In genomic region chr3:125132815-125133214, GRCh38 we compare ENCODE assay signal across 22 cellular contexts.
DNase-seq lines count a peak whose midpoint lies in the region; ATAC-seq and TF ChIP-seq lines count a peak whose summit lies in the region.
"Had no signal": no experiment of that assay in that cellular context is flagged by ENCODE, and none has a peak within 500 bp of the region (broad histone marks: within the 10 kb centered on the region; RNA-seq: fewer than 3 reads in every experiment).

No MANE protein-coding gene starts in this region.

- H3K27ac Mint-ChIP-seq in naive B cell = peak overlapping the region in 3 of 6 donors; percentile 40 to 68 (median 63)
- H3K27ac Mint-ChIP-seq: activated T-helper 1 cell treated with anti-CD3 and anti-CD28 coated beads, Interleukin-12 subunit alpha, Interleukin-12 subunit beta, Interleukin-2, Interleukin-4 antibody, amounts not matched to agents 30 ng/mL and 10 ng/mL and 1 ng/mL, durations not matched to agents 14 hours and 24 hours and 36 hours; nephron progenitor cell; T-helper 2 cell treated with Interferon-gamma antibody and Interleukin-4, amounts not matched to agents 5 μg/mL and 100 μg/mL, for 36 hours had no signal

- H3K27me3 Mint-ChIP-seq in naive B cell = peaks cover 0 to 7% (median 0%) of the 10 kb centered on the region in 3 donors

- no peak for TF ChIP-seq POLR2A in NB4 (IDR thresholded peaks at IDR 0.05; ENCODE audit: extremely low read depth, insufficient read length)

- H3K4me3 ChIP-seq in GM12864 (ENCODE audit: low read depth, low read length) (no peak overlapping the region), NB4 (ENCODE audit: low read depth, low read length) (no peak overlapping the region)
- H3K4me3 ChIP-seq: coronary artery, prostate gland, SJCRH30, skin epidermis had no signal

- peaks cover 17 to 46% (median 18%) of the 10 kb centered on the region in 3 donors for H3K4me1 Mint-ChIP-seq in naive B cell

- TF ChIP-seq CTCF in GM12864 (IDR thresholded peaks at IDR 0.05; ENCODE audit: low read depth, low read length, missing control alignments) (no peak), NB4 (IDR thresholded peaks at IDR 0.05; ENCODE audit: low read depth, low read length) (no peak)

- ATAC-seq in GM21515 (IDR thresholded peaks at IDR 0.05; ENCODE audit: unreplicated experiment) (peak; percentile 43), naive B cell (ENCODE audit: low read depth in 2 of 2) (peak in 1 of 2 donors; percentile 65), GM18517 (IDR thresholded peaks at IDR 0.05; ENCODE audit: unreplicated experiment) (no peak), GM19467 (IDR thresholded peaks at IDR 0.05; ENCODE audit: unreplicated experiment) (no peak)
- ATAC-seq in activated CD4-positive, CD25-positive, alpha-beta regulatory T cell treated with anti-CD3 and anti-CD28 coated beads, Interleukin-2, amount 50 U/mL, for 24 hours = no peak

- no peaks in the 10 kb centered on the region for H3K9me3 Mint-ChIP-seq in naive B cell
- H3K9me3 Mint-ChIP-seq: activated T-helper 1 cell treated with anti-CD3 and anti-CD28 coated beads, Interleukin-12 subunit alpha, Interleukin-12 subunit beta, Interleukin-2, Interleukin-4 antibody, amounts not matched to agents 30 ng/mL and 10 ng/mL and 1 ng/mL, durations not matched to agents 14 hours and 24 hours and 36 hours; nephron progenitor cell; T-helper 2 cell treated with Interferon-gamma antibody and Interleukin-4, amounts not matched to agents 5 μg/mL and 100 μg/mL, for 36 hours had no signal

- DNase-seq in GM12864 (ENCODE audit: low read depth) (peak; percentile 71), NB4 (ENCODE audit: low read depth) (peak; percentile 42), naive B cell (no peak)
- DNase-seq: brain microvascular endothelial cell; hypothalamus; kidney glomerular epithelial cell; NCI-H1092 treated with DMSO at 0.1 percent for 48 hours; NCI-H2081; NCI-H510A; nephron progenitor cell; OCI-M1; SJCRH30; stimulated activated CD4-positive, alpha-beta T cell treated with anti-CD3 and anti-CD28 coated beads, Interleukin-2, amount 100 ng/mL, for 48 hours had no signal

- H3K4me3 Mint-ChIP-seq in naive B cell = peak overlapping the region in 7 of 8 donors; percentile 2 to 72 (median 59)
- H3K4me3 Mint-ChIP-seq: activated T-helper 1 cell treated with anti-CD3 and anti-CD28 coated beads, Interleukin-12 subunit alpha, Interleukin-12 subunit beta, Interleukin-2, Interleukin-4 antibody, amounts not matched to agents 30 ng/mL and 10 ng/mL and 1 ng/mL, durations not matched to agents 14 hours and 24 hours and 36 hours; nephron progenitor cell; T-helper 2 cell treated with Interferon-gamma antibody and Interleukin-4, amounts not matched to agents 5 μg/mL and 100 μg/mL, for 36 hours had no signal

- no peaks in the 10 kb centered on the region for H3K36me3 Mint-ChIP-seq in naive B cell
